In the genomic region with DNA sequence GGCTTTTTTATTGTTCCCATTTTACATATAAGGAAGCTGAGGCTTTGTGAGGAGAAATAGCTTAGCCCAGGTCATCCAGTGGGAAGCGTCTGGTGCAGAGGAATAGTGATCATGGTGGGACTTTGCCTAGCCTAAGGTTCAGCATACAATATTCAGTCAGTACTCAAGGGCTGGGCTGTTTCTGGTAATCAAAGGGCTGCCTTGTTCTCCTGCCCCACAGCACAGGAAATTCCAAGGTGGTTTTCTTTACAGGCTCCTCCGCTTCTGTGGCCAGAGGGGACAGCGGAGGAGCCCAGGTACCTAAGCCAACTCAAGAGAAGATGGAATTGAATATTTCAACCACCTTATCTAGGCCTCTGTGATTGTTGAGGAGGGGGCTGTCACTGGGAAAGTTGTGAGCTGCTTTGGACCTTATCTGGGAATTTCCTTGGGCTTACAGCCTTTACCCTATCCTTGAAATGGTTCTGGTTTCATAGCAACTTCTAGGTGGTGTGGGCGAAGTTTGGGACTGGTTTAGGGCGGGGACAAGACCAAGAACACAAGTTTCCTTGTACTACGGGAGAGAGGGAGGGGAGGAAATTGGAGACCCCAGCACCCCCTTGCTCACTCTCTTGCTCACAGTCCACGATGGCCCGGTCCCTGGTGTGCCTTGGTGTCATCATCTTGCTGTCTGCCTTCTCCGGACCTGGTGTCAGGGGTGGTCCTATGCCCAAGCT, we compare ENCODE assay signal across 13 cellular contexts. TPM values are rescaled to one million over a fixed set of nuclear protein-coding genes. Genes with fewer than 3 reads are reported as not detected.
DNase-seq lines count a peak whose midpoint lies in the region; ATAC-seq and TF ChIP-seq lines count a peak whose summit lies in the region.
"Had no signal": no experiment of that assay in that cellular context is flagged by ENCODE, and none has a peak within 500 bp of the region (broad histone marks: within the 10 kb centered on the region; RNA-seq: fewer than 3 reads in every experiment).

A gene (plus strand): TSS at position 606 of the 716 bp plus-strand sequence. CDS start 22 bp downstream, at position 628.

- H3K4me2 ChIP-seq in PC-9, result peak within 1 kb of the TSS; percentile 91; the same call in 1 of the 2 replicates

- H4K20me1 ChIP-seq in PC-9 (ENCODE audit: insufficient read depth), result no peaks in the 10 kb centered on the region

- H3K79me2 ChIP-seq in PC-9 (ENCODE audit: low read depth), result no peaks in the 10 kb centered on the region

- no peak for TF ChIP-seq POLR2A in esophagus muscularis mucosa (IDR thresholded peaks at IDR 0.05; ENCODE audit: low read depth)

- ATAC-seq in sciatic nerve, result no peak
- no peak for ATAC-seq in GM21447 (IDR thresholded peaks at IDR 0.05; ENCODE audit: unreplicated experiment)
- ATAC-seq: stimulated activated effector memory CD8-positive, alpha-beta T cell treated with anti-CD3 and anti-CD28 coated beads, Interleukin-12 subunit alpha, Interleukin-12 subunit beta, amount 100 ng/mL, for 72 hours had no signal

- POLR2A ChIA-PET in PC-9 (lab: Charles Lee; ENCODE audit: unreplicated experiment), result interaction anchor here (0.6 kb wide), 2 partner anchors 19 to 1744 kb away, joined by 5 to 6 read pairs; no protein-coding TSS in a partner anchor

- intact Hi-C loops in PC-9 (cut with micrococcal nuclease; ENCODE audit: unreplicated experiment) (no loop called here), esophagus muscularis mucosa (cut with DNase I) (no loop called here), sciatic nerve (cut with DNase I) (no loop called here), cardiac septum (cut with DNase I) (no loop called here)
- intact Hi-C loops in activated T-helper 1 cell treated with anti-CD3 and anti-CD28 coated beads, Interleukin-12 subunit alpha, Interleukin-12 subunit beta, Interleukin-2, Interleukin-4 antibody, amounts not matched to agents 30 ng/mL and 10 ng/mL and 1 ng/mL, durations not matched to agents 14 hours and 24 hours and 36 hours (cut with micrococcal nuclease), result no loop called here

- H3K27ac ChIP-seq in PC-9 (no peak within 1 kb of the TSS), esophagus muscularis mucosa (replicated peaks in 1 of 4) (peak within 1 kb of the TSS in 3 of 4 donors; percentile 94 to 99 (median 99))
- no peak within 1 kb of the TSS for H3K27ac ChIP-seq in effector memory CD4-positive, alpha-beta T cell (ENCODE audit: insufficient read depth, low read length, poor library complexity, severe bottlenecking)

- H3K4me3 ChIP-seq in PC-9, result no peak within 1 kb of the TSS
- H3K4me3 ChIP-seq in esophagus muscularis mucosa, result peak within 1 kb of the TSS in 3 of 4 donors; percentile 17 to 33 (median 20)
- H3K4me3 ChIP-seq in effector memory CD4-positive, alpha-beta T cell (ENCODE audit: insufficient read depth, low read depth, low read length, poor library complexity, severe bottlenecking), result no peak within 1 kb of the TSS

- H3F3A ChIP-seq in PC-9 (ENCODE audit: insufficient read depth, low read depth), result peaks cover 34% of the 10 kb centered on the region

- H3K9me3 ChIP-seq in PC-9 (ENCODE audit: insufficient read depth, low read depth), result no peaks in the 10 kb centered on the region
- no peaks in the 10 kb centered on the region for H3K9me3 ChIP-seq in esophagus muscularis mucosa
- H3K9me3 ChIP-seq in effector memory CD4-positive, alpha-beta T cell (ENCODE audit: control insufficient read depth, low read length), result no peaks in the 10 kb centered on the region

- H3K36me3 ChIP-seq in PC-9 (ENCODE audit: low read depth) (no peaks in the 10 kb centered on the region), esophagus muscularis mucosa (peaks cover 0 to 7% (median 0%) of the 10 kb centered on the region in 4 donors)
- H3K36me3 ChIP-seq in effector memory CD4-positive, alpha-beta T cell (ENCODE audit: control insufficient read depth, insufficient read depth, low read length), result no peaks in the 10 kb centered on the region

- 78% methylated on average over 9 of the region's 9 CpGs for WGBS in esophagus muscularis mucosa

- CTCF ChIA-PET in PC-9 (lab: Charles Lee), result interaction anchor here (0.6 to 0.7 kb wide), 2 partner anchors 9 to 401 kb away, joined by 3 to 4 read pairs; no protein-coding TSS in a partner anchor

- H3K36me3 Mint-ChIP-seq in activated T-helper 1 cell treated with anti-CD3 and anti-CD28 coated beads, Interleukin-12 subunit alpha, Interleukin-12 subunit beta, Interleukin-2, Interleukin-4 antibody, amounts not matched to agents 30 ng/mL and 10 ng/mL and 1 ng/mL, durations not matched to agents 14 hours and 24 hours and 36 hours (ENCODE audit: low read depth), result peaks cover 16% of the 10 kb centered on the region

- H3K27me3 Mint-ChIP-seq in activated T-helper 1 cell treated with anti-CD3 and anti-CD28 coated beads, Interleukin-12 subunit alpha, Interleukin-12 subunit beta, Interleukin-2, Interleukin-4 antibody, amounts not matched to agents 30 ng/mL and 10 ng/mL and 1 ng/mL, durations not matched to agents 14 hours and 24 hours and 36 hours (ENCODE audit: insufficient read depth), result peaks cover 2% of the 10 kb centered on the region
- H3K27me3 Mint-ChIP-seq: activated T-cell treated with anti-CD3 and anti-CD28 coated beads, Interleukin-2, amount 50 U/mL, for 24 hours had no signal

- TF ChIP-seq CTCF in PC-9 (conservative IDR thresholded peaks at IDR 0.05), result no peak
- TF ChIP-seq CTCF in esophagus muscularis mucosa (IDR thresholded peaks at IDR 0.05), result no peak

- peaks cover 49% of the 10 kb centered on the region for H3K4me1 Mint-ChIP-seq in activated T-helper 1 cell treated with anti-CD3 and anti-CD28 coated beads, Interleukin-12 subunit alpha, Interleukin-12 subunit beta, Interleukin-2, Interleukin-4 antibody, amounts not matched to agents 30 ng/mL and 10 ng/mL and 1 ng/mL, durations not matched to agents 14 hours and 24 hours and 36 hours (ENCODE audit: low read depth)

- no peak within 1 kb of the TSS for H3K4me3 Mint-ChIP-seq in activated T-helper 1 cell treated with anti-CD3 and anti-CD28 coated beads, Interleukin-12 subunit alpha, Interleukin-12 subunit beta, Interleukin-2, Interleukin-4 antibody, amounts not matched to agents 30 ng/mL and 10 ng/mL and 1 ng/mL, durations not matched to agents 14 hours and 24 hours and 36 hours

- no peak within 1 kb of the TSS for H3K27ac Mint-ChIP-seq in activated T-helper 1 cell treated with anti-CD3 and anti-CD28 coated beads, Interleukin-12 subunit alpha, Interleukin-12 subunit beta, Interleukin-2, Interleukin-4 antibody, amounts not matched to agents 30 ng/mL and 10 ng/mL and 1 ng/mL, durations not matched to agents 14 hours and 24 hours and 36 hours

- H3K27me3 ChIP-seq in PC-9 (ENCODE audit: insufficient read depth, low read depth) (no peaks in the 10 kb centered on the region), esophagus muscularis mucosa (no peaks in the 10 kb centered on the region)
- no peaks in the 10 kb centered on the region for H3K27me3 ChIP-seq in effector memory CD4-positive, alpha-beta T cell (replicated peaks; ENCODE audit: control insufficient read depth, insufficient read depth, low read length, poor library complexity, severe bottlenecking)

- H3K4me1 ChIP-seq in PC-9 (replicated peaks; ENCODE audit: insufficient read depth), result peaks cover 13% of the 10 kb centered on the region
- H3K4me1 ChIP-seq in esophagus muscularis mucosa, result peaks cover 16 to 20% (median 19%) of the 10 kb centered on the region in 4 donors
- peaks cover 12% of the 10 kb centered on the region for H3K4me1 ChIP-seq in effector memory CD4-positive, alpha-beta T cell (ENCODE audit: control insufficient read depth, insufficient read depth, low read length, poor library complexity, severe bottlenecking)

- TF ChIP-seq EP300 in esophagus muscularis mucosa (IDR thresholded peaks at IDR 0.05), result no peak

- BruUV-seq in PC-9 (replicated peaks; lab: Mats Ljungman, UMichigan), result no TSS peak

- no peak within 1 kb of the TSS for H2AFZ ChIP-seq in PC-9

- H3K9me3 Mint-ChIP-seq in activated T-helper 1 cell treated with anti-CD3 and anti-CD28 coated beads, Interleukin-12 subunit alpha, Interleukin-12 subunit beta, Interleukin-2, Interleukin-4 antibody, amounts not matched to agents 30 ng/mL and 10 ng/mL and 1 ng/mL, durations not matched to agents 14 hours and 24 hours and 36 hours, result no peaks in the 10 kb centered on the region
- H3K9me3 Mint-ChIP-seq: stimulated activated effector memory CD8-positive, alpha-beta T cell treated with anti-CD3 and anti-CD28 coated beads, Interleukin-12 subunit alpha, Interleukin-12 subunit beta, amount 100 ng/mL, for 72 hours had no signal

- DNase-seq in ELF-1 (ENCODE audit: low read depth, low spot score) (peak; percentile 43), PC-9 (no peak), esophagus muscularis mucosa (ENCODE audit: extremely low spot score) (no peak), sciatic nerve (ENCODE audit: low spot score) (no peak), cardiac septum (ENCODE audit: low spot score) (no peak)
- no peak for DNase-seq in effector memory CD4-positive, alpha-beta T cell
- DNase-seq in activated T-helper 1 cell treated with anti-CD3 and anti-CD28 coated beads, Interleukin-12 subunit alpha, Interleukin-12 subunit beta, Interleukin-2, Interleukin-4 antibody, amounts not matched to agents 30 ng/mL and 10 ng/mL and 1 ng/mL, durations not matched to agents 14 hours and 24 hours and 36 hours (ENCODE audit: low spot score), result no peak
- DNase-seq: activated T-cell treated with anti-CD3 and anti-CD28 coated beads, Interleukin-2, amount 50 U/mL, for 24 hours; caudate nucleus; KG1; NCI-H2107 had no signal

- no peaks in the 10 kb centered on the region for H3K9me2 ChIP-seq in PC-9 (ENCODE audit: insufficient read depth)

RNA-seq across cellular contexts. Expression of the gene that starts here (rescaled TPM):
- total RNA-seq in PC-9 (2021), result 2.5 and 2.7 TPM in 2 replicates
- total RNA-seq in esophagus muscularis mucosa, result 1 to 10 TPM; 2.1 to 4.1 (median 2.7) TPM
- total RNA-seq in sciatic nerve, result 173 TPM
- total RNA-seq in cardiac septum, result 1.00 TPM
- total RNA-seq in activated T-helper 1 cell treated with anti-CD3 and anti-CD28 coated beads, Interleukin-12 subunit alpha, Interleukin-12 subunit beta, Interleukin-2, Interleukin-4 antibody, amounts not matched to agents 30 ng/mL and 10 ng/mL and 1 ng/mL, durations not matched to agents 14 hours and 24 hours and 36 hours, result 0.91 TPM in 1 of 2 replicates, not detected in the other

Comparison
In these comparisons a context has a peak if more than half of its experiments do, and no peak if none do; other contexts are left out.
1. RNA of the gene that starts here (total RNA-seq): 173 TPM in sciatic nerve (single experiment); 2.1 to 4.1 TPM in esophagus muscularis mucosa, 2.5 to 2.7 TPM in PC-9, 1.00 TPM in cardiac septum (single experiment) and 0.91 TPM in activated T-helper 1 cell treated with anti-CD3 and anti-CD28 coated beads, Interleukin-12 subunit alpha, Interleukin-12 subunit beta, Interleukin-2, Interleukin-4 antibody, amounts not matched to agents 30 ng/mL and 10 ng/mL and 1 ng/mL, durations not matched to agents 14 hours and 24 hours and 36 hours; every median in the first group is over 10 times any median in the second.
2. H3K27ac ChIP-seq: peak in esophagus muscularis mucosa (3 of 4); none in PC-9 (single experiment) and effector memory CD4-positive, alpha-beta T cell (single experiment).
3. H3K4me3 ChIP-seq: peak in esophagus muscularis mucosa (3 of 4); none in PC-9 (single experiment) and effector memory CD4-positive, alpha-beta T cell (single experiment).